Comparison of ENCODE assay signal across 10 cellular contexts in the genomic region with DNA sequence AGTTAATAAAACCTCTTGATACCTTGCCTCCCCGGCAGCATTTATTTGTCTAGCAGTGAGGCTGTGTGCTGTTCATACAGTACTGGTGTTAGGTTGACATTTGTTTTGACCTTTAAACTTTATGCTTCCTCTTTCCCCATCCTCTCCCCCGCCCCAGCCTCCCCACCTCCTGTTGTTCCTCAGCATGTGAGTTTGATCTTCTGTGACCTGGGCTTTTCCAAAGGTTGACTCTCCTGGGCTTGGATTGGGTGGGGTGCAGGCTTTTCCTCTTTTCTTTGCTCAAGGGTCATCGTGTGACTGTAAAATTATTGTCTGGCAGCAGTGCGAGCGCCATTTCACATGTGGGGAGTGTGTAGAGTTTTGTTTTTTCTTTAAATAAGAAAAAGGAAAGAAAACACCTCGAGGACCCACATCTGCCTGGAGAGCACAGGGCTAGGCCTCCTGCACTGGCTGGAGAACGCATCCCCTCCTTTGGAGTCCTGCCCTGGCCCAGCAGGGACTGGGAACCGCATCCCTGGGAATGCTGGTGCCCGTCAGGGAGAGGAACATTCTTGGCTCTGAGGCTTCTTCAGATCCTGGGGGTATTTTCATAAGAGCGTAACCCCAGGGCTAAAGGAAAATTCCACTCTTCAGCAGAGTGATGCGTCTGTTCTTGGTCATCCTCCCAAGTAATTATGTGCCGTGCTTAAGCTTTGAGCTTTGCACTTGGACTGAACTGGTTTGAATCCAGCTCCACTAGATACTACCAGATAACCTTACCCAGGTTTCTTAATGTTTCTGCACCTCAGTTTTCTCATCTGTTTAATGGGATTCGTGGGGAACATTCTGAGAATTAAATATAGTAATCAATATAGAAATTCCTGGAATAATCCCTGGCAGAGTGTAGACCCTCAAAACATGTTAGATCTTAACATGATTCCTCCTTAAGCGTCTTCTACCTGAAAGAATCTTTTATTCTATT.
A peak's percentile ranks its signal among the peaks of the same experiment; 100 is the strongest.
DNase-seq lines count a peak whose midpoint lies in the region; ATAC-seq and TF ChIP-seq lines count a peak whose summit lies in the region.
"Had no signal": no experiment of that assay in that cellular context is flagged by ENCODE, and none has a peak within 500 bp of the region (broad histone marks: within the 10 kb centered on the region; RNA-seq: fewer than 3 reads in every experiment).

No MANE protein-coding gene starts in this region.

- H3K27me3 ChIP-seq in osteoblast (ENCODE audit: insufficient read depth, low read length): peaks cover 8% of the 10 kb centered on the region

- TF ChIP-seq CTCF in activated B cell treated with CpG ODN at 0.5 μM for 24 hours (IDR thresholded peaks at IDR 0.05) (no peak), osteoblast (IDR thresholded peaks at IDR 0.05; ENCODE audit: extremely low read depth, low read depth, low read length) (no peak)

- ATAC-seq in activated B cell treated with CpG ODN at 0.5 μM for 24 hours (ENCODE audit: low read depth): peak; percentile 78
- no peak for ATAC-seq in HG03565 (IDR thresholded peaks at IDR 0.05; ENCODE audit: unreplicated experiment)
- ATAC-seq: activated T-cell treated with anti-CD3 and anti-CD28 coated beads, Interleukin-2, amount 50 U/mL, for 4 hours had no signal

- no peaks in the 10 kb centered on the region for H3K36me3 ChIP-seq in osteoblast (ENCODE audit: insufficient read depth, low read length)

- DNase-seq in HuH-7.5 (ENCODE audit: low spot score): peak; percentile 48
- DNase-seq in activated B cell treated with CpG ODN at 0.5 μM for 24 hours: no peak
- peak; percentile 5 for DNase-seq in kidney tubule cell (ENCODE audit: low spot score)
- peak; percentile 97 for DNase-seq in smooth muscle cell of the brain vasculature (ENCODE audit: low read depth, low spot score)
- no peak for DNase-seq in osteoblast (ENCODE audit: insufficient read length, low spot score, missing footprints)
- no peak for DNase-seq in GDM1 (lab: John Stamatoyannopoulos, UW)
- DNase-seq in DMS 273 treated with DMSO at 0.1 percent for 48 hours (lab: John Stamatoyannopoulos, UW): no peak
- DNase-seq: activated T-cell treated with anti-CD3 and anti-CD28 coated beads, Interleukin-2, amount 50 U/mL, for 4 hours; T-helper 2 cell had no signal

- no peak overlapping the region for H3K27ac ChIP-seq in osteoblast (ENCODE audit: low read depth, low read length)

- peak overlapping the region; percentile 33 for H3K4me3 Mint-ChIP-seq in activated B cell treated with CpG ODN at 0.5 μM for 24 hours
- H3K4me3 Mint-ChIP-seq: activated T-cell treated with anti-CD3 and anti-CD28 coated beads, Interleukin-2, amount 50 U/mL, for 4 hours had no signal

- no peaks in the 10 kb centered on the region for H3K27me3 Mint-ChIP-seq in activated B cell treated with CpG ODN at 0.5 μM for 24 hours

- no peaks in the 10 kb centered on the region for H3K4me1 ChIP-seq in osteoblast (ENCODE audit: insufficient read depth, low read length)

- peaks cover 26% of the 10 kb centered on the region for H3K36me3 Mint-ChIP-seq in activated B cell treated with CpG ODN at 0.5 μM for 24 hours (ENCODE audit: low read depth)

- CTCF ChIA-PET in activated B cell treated with CpG ODN at 0.5 μM for 24 hours (lab: Charles Lee): no interaction called here

- POLR2A ChIA-PET in activated B cell treated with CpG ODN at 0.5 μM for 24 hours (lab: Charles Lee): interaction anchor here (1.0 to 1.4 kb wide), 4 partner anchors 9 to 93 kb away, joined by 3 to 4 read pairs (median 4); no protein-coding TSS in a partner anchor

- H3K27ac Mint-ChIP-seq in activated B cell treated with CpG ODN at 0.5 μM for 24 hours: peak overlapping the region; percentile 73

- peaks cover 86% of the 10 kb centered on the region for H3K4me1 Mint-ChIP-seq in activated B cell treated with CpG ODN at 0.5 μM for 24 hours

- no peaks in the 10 kb centered on the region for H3K79me2 ChIP-seq in osteoblast (ENCODE audit: insufficient read depth, low read length)

- no peaks in the 10 kb centered on the region for H3K9me3 ChIP-seq in osteoblast (ENCODE audit: low read depth, low read length)

- intact Hi-C loops in activated B cell treated with CpG ODN at 0.5 μM for 24 hours (cut with micrococcal nuclease): loop anchor here (1.0 kb wide), 2 partner anchors 7 to 12 kb away; no protein-coding TSS in a partner anchor

- H4K20me1 ChIP-seq in osteoblast (ENCODE audit: insufficient read depth, low read length): no peaks in the 10 kb centered on the region

- no peaks in the 10 kb centered on the region for H3K9me3 Mint-ChIP-seq in activated B cell treated with CpG ODN at 0.5 μM for 24 hours
- H3K9me3 Mint-ChIP-seq: activated T-cell treated with anti-CD3 and anti-CD28 coated beads, Interleukin-2, amount 50 U/mL, for 4 hours had no signal

- H3K4me2 ChIP-seq in osteoblast (ENCODE audit: insufficient read depth, low read length): no peak overlapping the region

- H2AFZ ChIP-seq in osteoblast (ENCODE audit: low read length): no peak overlapping the region

- H3K4me3 ChIP-seq in osteoblast (ENCODE audit: insufficient read depth, low read length): no peak overlapping the region

Comparison
In these comparisons a context has a peak if more than half of its experiments do, and no peak if none do; other contexts are left out.
1. DNase-seq: peak in HuH-7.5 (single experiment), kidney tubule cell (single experiment) and smooth muscle cell of the brain vasculature (single experiment); none in activated B cell treated with CpG ODN at 0.5 μM for 24 hours (single experiment), osteoblast (single experiment), GDM1 (single experiment) and DMS 273 treated with DMSO at 0.1 percent for 48 hours (single experiment).